In the genomic region with DNA sequence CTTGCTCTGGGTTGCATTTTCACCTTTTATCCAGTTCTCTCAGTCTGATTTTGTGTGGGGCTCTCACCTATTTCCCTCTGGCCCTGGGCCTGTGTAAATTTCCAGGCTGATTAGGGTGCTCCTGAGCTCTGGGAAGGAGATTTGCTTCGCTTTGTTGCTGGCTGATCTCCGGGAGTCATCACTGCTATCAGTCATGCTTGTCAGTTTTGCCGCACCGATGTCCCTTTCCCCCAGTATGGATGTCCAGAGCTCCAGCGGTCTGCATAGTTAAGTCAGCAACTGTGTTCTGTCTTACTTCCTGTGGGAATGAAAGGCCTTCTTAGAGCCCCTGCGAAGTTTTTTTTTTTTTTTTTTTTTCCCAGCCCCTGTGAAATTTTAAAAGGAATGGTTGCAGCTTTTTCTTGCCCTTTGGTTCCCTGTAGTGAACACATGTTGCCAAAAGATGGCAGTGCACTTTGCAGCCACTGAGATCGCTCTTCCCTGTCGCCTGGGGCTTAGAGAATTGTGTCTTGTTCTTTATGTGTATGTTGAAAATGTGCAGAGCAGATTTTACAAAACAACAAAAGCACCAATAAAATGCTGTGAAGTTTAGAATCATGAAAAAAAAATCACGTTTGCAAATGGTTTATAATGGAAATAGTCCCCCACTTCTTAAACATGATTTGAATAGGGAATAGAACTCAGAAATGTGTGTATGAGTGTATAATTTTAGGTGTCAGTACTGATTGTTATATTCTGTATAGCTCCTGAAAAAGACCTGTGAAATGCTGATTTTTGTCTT, we compare ENCODE assay signal across 1 cellular context.
TF ChIP-seq lines count a peak whose summit lies in the region.

No MANE protein-coding gene starts in this region.

TF ChIP-seq in endothelial cell of umbilical vein, 7 proteins besides CTCF, POLR2A, EP300 and RAD21:
- TF ChIP-seq EZH2 (IDR thresholded peaks at IDR 0.05; ENCODE audit: borderline replicate concordance, low read depth, low read length, severe bottlenecking) (no peak), JUN (IDR thresholded peaks at IDR 0.05; ENCODE audit: borderline replicate concordance, insufficient read depth, insufficient read length, low read depth) (no peak), GATA2 (IDR thresholded peaks at IDR 0.05; ENCODE audit: insufficient read depth, insufficient read length, low read depth, low read length) (no peak), MYC (IDR thresholded peaks at IDR 0.05; ENCODE audit: low read depth, low read length) (no peak), FOS (IDR thresholded peaks at IDR 0.05; ENCODE audit: borderline replicate concordance, insufficient read depth, low read length) (no peak), POLR2AphosphoS5 (IDR thresholded peaks at IDR 0.05; ENCODE audit: insufficient read depth, low read depth, low read length) (no peak)
- TF ChIP-seq, protein P1, sequence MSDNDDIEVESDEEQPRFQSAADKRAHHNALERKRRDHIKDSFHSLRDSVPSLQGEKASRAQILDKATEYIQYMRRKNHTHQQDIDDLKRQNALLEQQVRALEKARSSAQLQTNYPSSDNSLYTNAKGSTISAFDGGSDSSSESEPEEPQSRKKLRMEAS (IDR thresholded peaks at IDR 0.05; ENCODE audit: insufficient read depth, insufficient read length): no peak
TF ChIP-seq in endothelial cell of umbilical vein: peak in this region for 0.
